In genomic region chr5:164048527-164048926, GRCh38 we compare ENCODE assay signal across 16 cellular contexts.
DNase-seq lines count a peak whose midpoint lies in the region; ATAC-seq, FAIRE-seq and TF ChIP-seq lines count a peak whose summit lies in the region.
"Had no signal": no experiment of that assay in that cellular context is flagged by ENCODE, and none has a peak within 500 bp of the region (broad histone marks: within the 10 kb centered on the region; RNA-seq: fewer than 3 reads in every experiment).

No MANE protein-coding gene starts in this region.

- H3K9me3 ChIP-seq in heart left ventricle (no peaks in the 10 kb centered on the region), SK-N-SH (no peaks in the 10 kb centered on the region), fibroblast of lung (ENCODE audit: control insufficient read depth, insufficient read depth, low read depth, low read length) (no peaks in the 10 kb centered on the region), smooth muscle cell (replicated peaks; ENCODE audit: low read depth) (no peaks in the 10 kb centered on the region), small intestine (ENCODE audit: control insufficient read depth, low read depth) (no peaks in the 10 kb centered on the region)
- H3K9me3 ChIP-seq: ovary had no signal

- H3K79me2 ChIP-seq in SK-N-SH (ENCODE audit: insufficient read depth), result no peaks in the 10 kb centered on the region
- no peaks in the 10 kb centered on the region for H3K79me2 ChIP-seq in fibroblast of lung (ENCODE audit: control insufficient read depth, insufficient read depth, low read length)
- no peaks in the 10 kb centered on the region for H3K79me2 ChIP-seq in smooth muscle cell (ENCODE audit: low read depth)

- H3K4me1 ChIP-seq in heart left ventricle (no peaks in the 10 kb centered on the region), SK-N-SH (ENCODE audit: control insufficient read depth in 1 of 2, insufficient read depth in 2 of 2, low read depth in 1 of 2, low read length in 1 of 2) (peaks cover 0 to 9% of the 10 kb centered on the region in 2 experiments; a peak in 1 of 4 replicates), fibroblast of lung (ENCODE audit: control insufficient read depth, extremely low read depth, insufficient read depth, low read length) (no peaks in the 10 kb centered on the region), smooth muscle cell (ENCODE audit: low read depth) (no peaks in the 10 kb centered on the region), small intestine (ENCODE audit: control insufficient read depth in 2 of 2, insufficient read depth in 1 of 2, low read depth in 1 of 2, low read length in 1 of 2) (no peaks in the 10 kb centered on the region)

- ATAC-seq in heart left ventricle, result no peak
- ATAC-seq: activated CD4-positive, alpha-beta T cell treated with anti-CD3 and anti-CD28 coated beads for 36 hours; GM23338 had no signal

- no peak overlapping the region for H3K27ac ChIP-seq in heart left ventricle
- no peak overlapping the region for H3K27ac ChIP-seq in SK-N-SH (ENCODE audit: low read depth in 2 of 2, low read length in 1 of 2)
- no peak overlapping the region for H3K27ac ChIP-seq in fibroblast of lung (ENCODE audit: insufficient read depth, low read length)
- H3K27ac ChIP-seq in smooth muscle cell (ENCODE audit: low read depth), result no peak overlapping the region
- H3K27ac ChIP-seq in small intestine (ENCODE audit: low read depth in 1 of 2, low read length in 1 of 2), result no peak overlapping the region
- H3K27ac ChIP-seq: ovary had no signal

- H3K9me2 ChIP-seq in SK-N-SH, result no peaks in the 10 kb centered on the region

- TF ChIP-seq EP300 in SK-N-SH (IDR thresholded peaks at IDR 0.05; ENCODE audit: borderline replicate concordance in 1 of 2, low read depth in 1 of 2, low read length in 1 of 2), result no peak

- TF ChIP-seq POLR2A in heart left ventricle (IDR thresholded peaks at IDR 0.05) (no peak), erythroblast (IDR thresholded peaks at IDR 0.05; ENCODE audit: low read length) (no peak)

- no peaks in the 10 kb centered on the region for H3F3A ChIP-seq in SK-N-SH (replicated peaks; ENCODE audit: insufficient read depth)
- H3F3A ChIP-seq in smooth muscle cell (ENCODE audit: low read depth), result no peaks in the 10 kb centered on the region

- H2AFZ ChIP-seq in SK-N-SH (ENCODE audit: low read depth), result no peak overlapping the region
- no peak overlapping the region for H2AFZ ChIP-seq in fibroblast of lung (ENCODE audit: low read length)
- H2AFZ ChIP-seq in smooth muscle cell (ENCODE audit: low read depth), result no peak overlapping the region
- H2AFZ ChIP-seq: GM23338 had no signal

- H3K27me3 ChIP-seq in heart left ventricle (peaks cover 0 to 6% (median 0%) of the 10 kb centered on the region in 9 donors), SK-N-SH (ENCODE audit: insufficient read depth) (no peaks in the 10 kb centered on the region), fibroblast of lung (ENCODE audit: control insufficient read depth, insufficient read depth, low read length) (no peaks in the 10 kb centered on the region), smooth muscle cell (ENCODE audit: low read depth) (no peaks in the 10 kb centered on the region), small intestine (ENCODE audit: control insufficient read depth in 2 of 2, insufficient read depth in 2 of 2, low read length in 2 of 2) (no peaks in the 10 kb centered on the region)
- H3K27me3 ChIP-seq: ovary had no signal

- DNase-seq in heart left ventricle (no peak), cardiac septum (ENCODE audit: low spot score) (no peak), SK-N-SH (peak; percentile 3), fibroblast of lung (ENCODE audit: low read depth in 2 of 2) (peak; percentile 25 to 64), smooth muscle cell (lab: John Stamatoyannopoulos, UW; ENCODE audit: unreplicated experiment) (no peak), small intestine (no peak), NCI-H345 treated with DMSO at 0.1 percent for 48 hours (lab: John Stamatoyannopoulos, UW; ENCODE audit: unreplicated experiment) (no peak), erythroblast (lab: John Stamatoyannopoulos, UW) (no peak)
- DNase-seq: activated CD4-positive, alpha-beta T cell treated with anti-CD3 and anti-CD28 coated beads for 36 hours; caudate nucleus; DMS79 treated with DMSO at 0.1 percent for 48 hours; NCI-H526 treated with DMSO at 0.1 percent for 48 hours; ovary had no signal

- TF ChIP-seq CTCF in heart left ventricle (IDR thresholded peaks at IDR 0.05), result peak in 8 of 12 donors; percentile 20 to 47 (median 29)
- peak; percentile 73 for TF ChIP-seq CTCF in SK-N-SH (IDR thresholded peaks at IDR 0.05)
- peak in 1 of 2 donors; percentile 42 for TF ChIP-seq CTCF in fibroblast of lung (conservative IDR thresholded peaks at IDR 0.05 in 1 of 2, IDR thresholded peaks at IDR 0.05 in 1 of 2; ENCODE audit: low read depth in 1 of 2, low read length in 2 of 2)
- TF ChIP-seq CTCF in smooth muscle cell (IDR thresholded peaks at IDR 0.05; ENCODE audit: borderline replicate concordance, insufficient read depth, poor library complexity, severe bottlenecking), result peak; percentile 52

- POLR2A ChIA-PET in SK-N-SH (lab: Yijun Ruan, JAX), result no interaction called here

- no peak overlapping the region for H3K4me2 ChIP-seq in SK-N-SH
- H3K4me2 ChIP-seq in fibroblast of lung (ENCODE audit: extremely low read depth, insufficient read depth, low read length), result no peak overlapping the region
- H3K4me2 ChIP-seq in smooth muscle cell, result no peak overlapping the region
- H3K4me2 ChIP-seq: GM23338 had no signal

- peak; percentile 84 for TF ChIP-seq RAD21 in SK-N-SH (IDR thresholded peaks at IDR 0.05; ENCODE audit: low read length)

- H4K20me1 ChIP-seq in SK-N-SH (ENCODE audit: insufficient read depth) (no peaks in the 10 kb centered on the region), fibroblast of lung (ENCODE audit: control insufficient read depth, extremely low read depth, insufficient read depth, low read length) (no peaks in the 10 kb centered on the region), smooth muscle cell (ENCODE audit: low read depth) (no peaks in the 10 kb centered on the region)

- 29 to 44% (median 35%) methylated on average over 1 of the region's 1 CpG for WGBS in heart left ventricle, 4 donors
- 6% methylated on average over 1 of the region's 1 CpG for WGBS in SK-N-SH (ENCODE audit: low lambda C conversion rate)
- WGBS in smooth muscle cell (ENCODE audit: low lambda C conversion rate), result 65% methylated on average over 1 of the region's 1 CpG
- WGBS in small intestine, 3 donors, result 6 to 33% (median 9%) methylated on average over 1 of the region's 1 CpG

- CTCF ChIA-PET in SK-N-SH (lab: Yijun Ruan, JAX), result interaction anchor here (0.8 to 1.9 kb wide), 6 partner anchors 10 to 456 kb away, joined by 3 to 13 read pairs (median 3); no protein-coding TSS in a partner anchor

- intact Hi-C loops in heart left ventricle (cut with DNase I), result loop anchor here in 8 of 10 donors (5.0 to 10.0 kb wide), 3 partner anchors 426 to 456 kb away; no protein-coding TSS in a partner anchor
- intact Hi-C loops in cardiac septum (cut with DNase I), result loop anchor here (5.0 kb wide), 1 partner anchor 429 kb away; no protein-coding TSS in a partner anchor

- FAIRE-seq in small intestine (lab: Jason Lieb, UNC), result no peak
- FAIRE-seq: GM12892, GM19239 had no signal

- no peak overlapping the region for H3K4me3 ChIP-seq in heart left ventricle
- H3K4me3 ChIP-seq in SK-N-SH (ENCODE audit: low read depth in 2 of 2, low read length in 1 of 2), result no peak overlapping the region
- no peak overlapping the region for H3K4me3 ChIP-seq in fibroblast of lung (replicated peaks in 1 of 4; ENCODE audit: control extremely low read depth in 1 of 4, insufficient read depth in 1 of 4, low read depth in 3 of 4, low read length in 4 of 4)
- no peak overlapping the region for H3K4me3 ChIP-seq in smooth muscle cell
- no peak overlapping the region for H3K4me3 ChIP-seq in small intestine (ENCODE audit: low read depth in 1 of 2, low read length in 2 of 2)
- H3K4me3 ChIP-seq: GM23338, ovary had no signal

- no peaks in the 10 kb centered on the region for H3K36me3 ChIP-seq in heart left ventricle
- H3K36me3 ChIP-seq in SK-N-SH (replicated peaks in 1 of 2; ENCODE audit: control insufficient read depth in 1 of 2, insufficient read depth in 2 of 2, low read length in 1 of 2), result no peaks in the 10 kb centered on the region
- H3K36me3 ChIP-seq in fibroblast of lung (ENCODE audit: control insufficient read depth, insufficient read depth, low read length), result no peaks in the 10 kb centered on the region
- H3K36me3 ChIP-seq in smooth muscle cell (ENCODE audit: low read depth), result no peaks in the 10 kb centered on the region
- no peaks in the 10 kb centered on the region for H3K36me3 ChIP-seq in small intestine (ENCODE audit: control insufficient read depth in 2 of 2, insufficient read depth in 2 of 2, low read length in 2 of 2)
- H3K36me3 ChIP-seq: ovary had no signal

- H3K9ac ChIP-seq in SK-N-SH, result no peak overlapping the region
- no peak overlapping the region for H3K9ac ChIP-seq in fibroblast of lung (ENCODE audit: insufficient read depth, low read length)
- no peak overlapping the region for H3K9ac ChIP-seq in smooth muscle cell (ENCODE audit: low read depth)

TF ChIP-seq in SK-N-SH, 30 proteins besides CTCF, POLR2A, EP300 and RAD21:
- no peak for TF ChIP-seq YY1 (IDR thresholded peaks at IDR 0.05; ENCODE audit: low read depth)
- TF ChIP-seq FOSL2 (IDR thresholded peaks at IDR 0.05; ENCODE audit: borderline replicate concordance, low read depth), result no peak
- no peak for TF ChIP-seq CHD2 (IDR thresholded peaks at IDR 0.05; ENCODE audit: low read length, partially characterized antibody)
- TF ChIP-seq SMC3 (IDR thresholded peaks at IDR 0.05; ENCODE audit: low read depth, low read length), result peak; percentile 63

Comparison
In these comparisons a context has a peak if more than half of its experiments do, and no peak if none do; other contexts are left out.
1. DNase-seq: peak in SK-N-SH (single experiment) and fibroblast of lung (2 of 2); none in heart left ventricle (0 of 5), cardiac septum (single experiment), smooth muscle cell (single experiment), small intestine (single experiment), NCI-H345 treated with DMSO at 0.1 percent for 48 hours (single experiment) and erythroblast (0 of 2).